21 cellular contexts compared by ENCODE assay signal in genomic region chr6:115241373-115241772, GRCh38.
A peak's percentile ranks its signal among the peaks of the same experiment; 100 is the strongest.
DNase-seq lines count a peak whose midpoint lies in the region; ATAC-seq and FAIRE-seq lines count a peak whose summit lies in the region.
"Had no signal": no experiment of that assay in that cellular context is flagged by ENCODE, and none has a peak within 500 bp of the region (broad histone marks: within the 10 kb centered on the region; RNA-seq: fewer than 3 reads in every experiment).

No MANE protein-coding gene starts in this region.

- H3K4me1 Mint-ChIP-seq in effector memory CD8-positive, alpha-beta T cell (ENCODE audit: low read depth in 2 of 2), result no peaks in the 10 kb centered on the region
- H3K4me1 Mint-ChIP-seq: B cell had no signal

- H3K4me3 ChIP-seq in small intestine (ENCODE audit: low read depth in 1 of 2, low read length in 2 of 2), result no peak overlapping the region
- H3K4me3 ChIP-seq: A549; BLaER1 treated with 17β-estradiol and CSF1 and Interleukin-3, amounts not matched to agents 10 nM and 100 nM had no signal

- FAIRE-seq in TTC549 (lab: Jason Lieb, UNC) (peak; percentile 3), frontal cortex (lab: Jason Lieb, UNC) (peak; percentile 57), small intestine (lab: Jason Lieb, UNC) (peak; percentile 30)
- FAIRE-seq: A549, D721Med, G401.6, GM12891, GM19239 had no signal

- no peaks in the 10 kb centered on the region for H3K36me3 ChIP-seq in small intestine (ENCODE audit: control insufficient read depth in 2 of 2, insufficient read depth in 2 of 2, low read length in 2 of 2)
- H3K36me3 ChIP-seq: BLaER1 treated with 17β-estradiol and CSF1 and Interleukin-3, amounts not matched to agents 10 nM and 100 nM had no signal

- H3K36me3 Mint-ChIP-seq in effector memory CD8-positive, alpha-beta T cell (ENCODE audit: insufficient read depth), result no peaks in the 10 kb centered on the region
- H3K36me3 Mint-ChIP-seq: CD8-positive, alpha-beta T cell had no signal

- 76 to 81% (median 79%) methylated on average over 4 of the region's 4 CpGs for WGBS in small intestine, 3 donors

- ATAC-seq in effector memory CD8-positive, alpha-beta T cell (replicated peaks), result no peak
- ATAC-seq: A549; CD8-positive, alpha-beta T cell had no signal

- peaks cover 2 to 5% of the 10 kb centered on the region in 2 donors for H3K9me3 Mint-ChIP-seq in effector memory CD8-positive, alpha-beta T cell

- H3K9me3 ChIP-seq in small intestine (ENCODE audit: control insufficient read depth, low read depth), result no peaks in the 10 kb centered on the region
- H3K9me3 ChIP-seq: A549, Caco-2 had no signal

- H3K27me3 Mint-ChIP-seq in effector memory CD8-positive, alpha-beta T cell, result no peaks in the 10 kb centered on the region
- H3K27me3 Mint-ChIP-seq: B cell; CD4-positive, alpha-beta T cell had no signal

- H3K27ac Mint-ChIP-seq in effector memory CD8-positive, alpha-beta T cell, result no peak overlapping the region
- H3K27ac Mint-ChIP-seq: B cell; CD4-positive, alpha-beta T cell; CD8-positive, alpha-beta T cell had no signal

- no peaks in the 10 kb centered on the region for H3K27me3 ChIP-seq in small intestine (ENCODE audit: control insufficient read depth in 2 of 2, insufficient read depth in 2 of 2, low read length in 2 of 2)
- H3K27me3 ChIP-seq: BLaER1 treated with 17β-estradiol and CSF1 and Interleukin-3, amounts not matched to agents 10 nM and 100 nM had no signal

- no peak overlapping the region for H3K4me3 Mint-ChIP-seq in effector memory CD8-positive, alpha-beta T cell
- H3K4me3 Mint-ChIP-seq: B cell; CD4-positive, alpha-beta T cell; CD8-positive, alpha-beta T cell had no signal

- H3K27ac ChIP-seq in small intestine (ENCODE audit: low read depth in 1 of 2, low read length in 1 of 2), result no peak overlapping the region
- H3K27ac ChIP-seq: 22Rv1; A549; BLaER1 treated with 17β-estradiol and CSF1 and Interleukin-3, amounts not matched to agents 10 nM and 100 nM; C4-2B had no signal

- no peaks in the 10 kb centered on the region for H3K4me1 ChIP-seq in small intestine (ENCODE audit: control insufficient read depth in 2 of 2, insufficient read depth in 1 of 2, low read depth in 1 of 2, low read length in 1 of 2)
- H3K4me1 ChIP-seq: A549; BLaER1 treated with 17β-estradiol and CSF1 and Interleukin-3, amounts not matched to agents 10 nM and 100 nM; Caco-2 had no signal

- DNase-seq in frontal cortex (ENCODE audit: low spot score in 2 of 2), result no peak
- DNase-seq in small intestine, result no peak
- no peak for DNase-seq in NCI-H2227 (lab: John Stamatoyannopoulos, UW; ENCODE audit: unreplicated experiment)
- DNase-seq in effector memory CD8-positive, alpha-beta T cell, result no peak
- DNase-seq: AML-193; Caco-2; Calu3; CD4-positive, alpha-beta T cell; CD8-positive, alpha-beta T cell; DMS79 treated with DMSO at 0.1 percent for 48 hours; GF-D8 had no signal
